19 cellular contexts compared by ENCODE assay signal in the genomic region with DNA sequence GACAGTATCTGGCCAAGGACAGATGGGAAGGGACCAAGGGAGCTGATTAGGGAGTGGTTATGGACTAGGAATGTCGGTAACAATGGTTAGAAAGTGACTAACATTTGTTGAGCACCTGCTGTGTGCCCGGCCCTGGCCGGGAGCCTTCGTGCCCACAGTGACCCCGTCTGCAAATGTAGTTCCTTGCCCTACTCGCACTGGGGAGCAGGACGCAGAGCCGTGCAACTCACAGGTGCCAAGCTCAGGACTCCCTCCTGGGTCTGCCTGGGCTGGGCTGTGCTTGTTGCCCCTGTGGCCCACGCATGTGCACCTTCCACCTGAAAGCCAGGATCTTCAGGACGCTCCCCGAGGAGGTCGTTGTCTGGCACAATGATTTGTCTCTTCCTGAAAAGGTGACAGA. TPM values are rescaled to one million over a fixed set of nuclear protein-coding genes. Genes with fewer than 3 reads are reported as not detected.
DNase-seq lines count a peak whose midpoint lies in the region; ATAC-seq and TF ChIP-seq lines count a peak whose summit lies in the region.
"Had no signal": no experiment of that assay in that cellular context is flagged by ENCODE, and none has a peak within 500 bp of the region (broad histone marks: within the 10 kb centered on the region; RNA-seq: fewer than 3 reads in every experiment).

No MANE protein-coding gene starts in this region.

- H3K79me1 ChIP-seq in IMR-90 (ENCODE audit: low read depth in 1 of 2, low read length in 2 of 2), result no peaks in the 10 kb centered on the region; a peak in 1 of 4 replicates
- no peaks in the 10 kb centered on the region for H3K79me1 ChIP-seq in neuronal stem cell (ENCODE audit: low read depth, low read length)

- dilution Hi-C loops in IMR-90 (cut with HindIII; ENCODE audit: low sequenced_read_pairs, unreplicated experiment), result no loop called here

- H4K20me1 ChIP-seq in IMR-90 (ENCODE audit: insufficient read depth, low read length), result peaks cover 4% of the 10 kb centered on the region; the same call in 1 of the 2 replicates

- in situ Hi-C loops in IMR-90 (cut with MboI; ENCODE audit: low sequenced_read_pairs), result no loop called here

- H3K9me3 ChIP-seq in IMR-90 (ENCODE audit: control insufficient read depth, insufficient read depth, low read length), result no peaks in the 10 kb centered on the region
- H3K9me3 ChIP-seq in gastroesophageal sphincter, result no peaks in the 10 kb centered on the region
- no peaks in the 10 kb centered on the region for H3K9me3 ChIP-seq in neuronal stem cell (replicated peaks in 1 of 2; ENCODE audit: control insufficient read depth in 2 of 2, insufficient read depth in 1 of 2, low read depth in 1 of 2, low read length in 2 of 2)
- H3K9me3 ChIP-seq: BE2C, HAP-1 had no signal

- H4K5ac ChIP-seq in IMR-90 (ENCODE audit: low read depth, low read length), result no peak overlapping the region

- no peaks in the 10 kb centered on the region for H3K27me3 ChIP-seq in IMR-90 (ENCODE audit: control insufficient read depth, insufficient read depth, low read length)
- no peaks in the 10 kb centered on the region for H3K27me3 ChIP-seq in gastroesophageal sphincter
- no peaks in the 10 kb centered on the region for H3K27me3 ChIP-seq in neuronal stem cell (ENCODE audit: control insufficient read depth in 3 of 3, insufficient read depth in 3 of 3, low read depth in 1 of 3, low read length in 3 of 3)
- H3K27me3 ChIP-seq: BE2C had no signal

- H2BK15ac ChIP-seq in IMR-90 (ENCODE audit: low read depth, low read length) (no peak overlapping the region), neuronal stem cell (ENCODE audit: low read length) (no peak overlapping the region)

- no peak for DNase-seq in IMR-90
- DNase-seq in WTC11 (ENCODE audit: low spot score), result no peak
- no peak for DNase-seq in neuronal stem cell (ENCODE audit: low spot score)
- DNase-seq in activated CD8-positive, alpha-beta T cell treated with anti-CD3 and anti-CD28 coated beads, Interleukin-2, amount 10 ng/mL, durations not matched to agents 7 days and 5 days, result no peak
- no peak for DNase-seq in activated gamma-delta T cell treated with Interleukin-2 at 50 U/mL for 16 hours
- DNase-seq: ACHN; BE2C; C1 segment of cervical spinal cord; CD4-positive, CD25-positive, alpha-beta regulatory T cell; CD8-positive, alpha-beta memory T cell; COR-L47; DMS 273 treated with DMSO at 0.1 percent for 48 hours; DMS79; GDM1 had no signal

- H2BK12ac ChIP-seq in neuronal stem cell (ENCODE audit: low read length), result no peak overlapping the region

- H4K8ac ChIP-seq in IMR-90 (ENCODE audit: low read depth in 2 of 2, low read length in 2 of 2) (no peak overlapping the region), neuronal stem cell (ENCODE audit: low read depth, low read length) (no peak overlapping the region)

- H3K4me3 ChIP-seq in IMR-90 (ENCODE audit: insufficient read depth, low read depth, low read length), result no peak overlapping the region
- H3K4me3 ChIP-seq in gastroesophageal sphincter, result no peak overlapping the region
- H3K4me3 ChIP-seq in neuronal stem cell (ENCODE audit: low read length in 2 of 2), result no peak overlapping the region
- H3K4me3 ChIP-seq: GM23338, HAP-1 had no signal

- H4K91ac ChIP-seq in IMR-90 (ENCODE audit: insufficient read depth, low read depth, low read length), result no peak overlapping the region
- H4K91ac ChIP-seq in neuronal stem cell (ENCODE audit: low read depth, low read length, poor library complexity), result no peak overlapping the region

- H3K4ac ChIP-seq in IMR-90 (ENCODE audit: low read depth, low read length) (no peak overlapping the region), neuronal stem cell (ENCODE audit: low read length) (no peak overlapping the region)

- H3K56ac ChIP-seq in IMR-90 (ENCODE audit: extremely low read depth, insufficient read depth, low read length), result no peak overlapping the region

- H2BK120ac ChIP-seq in IMR-90 (ENCODE audit: low read depth, low read length) (no peak overlapping the region), neuronal stem cell (ENCODE audit: low read depth, low read length) (no peak overlapping the region)

- no peak overlapping the region for H3K23ac ChIP-seq in IMR-90 (ENCODE audit: low read depth, low read length)
- H3K23ac ChIP-seq in neuronal stem cell (ENCODE audit: low read depth, low read length, poor library complexity), result peak overlapping the region; percentile 65

- POLR2A ChIA-PET in IMR-90 (lab: Charles Lee; ENCODE audit: unreplicated experiment) (no interaction called here), WTC11 (lab: Charles Lee) (no interaction called here)
- POLR2A ChIA-PET in activated CD8-positive, alpha-beta T cell treated with anti-CD3 and anti-CD28 coated beads, Interleukin-2, amount 10 ng/mL, durations not matched to agents 7 days and 5 days (lab: Charles Lee), result interaction anchor here (0.6 kb wide), 1 partner anchor 19 kb away, joined by 6 read pairs; no protein-coding TSS in a partner anchor

- peak overlapping the region; percentile 58 for H3K27ac Mint-ChIP-seq in WTC11
- no peak overlapping the region for H3K27ac Mint-ChIP-seq in activated CD8-positive, alpha-beta T cell treated with anti-CD3 and anti-CD28 coated beads, Interleukin-2, amount 10 ng/mL, durations not matched to agents 7 days and 5 days
- H3K27ac Mint-ChIP-seq: CD4-positive, CD25-positive, alpha-beta regulatory T cell; GM23338 had no signal

- intact Hi-C loops in IMR-90 (cut with micrococcal nuclease), result no loop called here

- H3K36me3 ChIP-seq in IMR-90 (ENCODE audit: control insufficient read depth, insufficient read depth, low read length) (peaks cover 31% of the 10 kb centered on the region), gastroesophageal sphincter (peaks cover 0 to 54% of the 10 kb centered on the region in 2 donors), neuronal stem cell (replicated peaks in 1 of 2; ENCODE audit: control insufficient read depth in 2 of 2, insufficient read depth in 2 of 2, low read length in 2 of 2) (peaks cover 19 to 63% of the 10 kb centered on the region in 2 donors)

- ATAC-seq in IMR-90 (ENCODE audit: low read depth) (no peak), WTC11 (no peak), gastroesophageal sphincter (no peak)
- ATAC-seq in activated CD8-positive, alpha-beta T cell treated with anti-CD3 and anti-CD28 coated beads, Interleukin-2, amount 10 ng/mL, durations not matched to agents 7 days and 5 days, result no peak
- no peak for ATAC-seq in activated CD4-positive, CD25-positive, alpha-beta regulatory T cell treated with anti-CD3 and anti-CD28 coated beads, Interleukin-2, amount 50 U/mL, for 24 hours
- ATAC-seq: GM23338, HepG2 had no signal

- H2AK5ac ChIP-seq in IMR-90 (ENCODE audit: low read depth, low read length), result no peak overlapping the region
- no peak overlapping the region for H2AK5ac ChIP-seq in neuronal stem cell (ENCODE audit: low read depth, low read length)

- H3K4me1 Mint-ChIP-seq in WTC11, result no peaks in the 10 kb centered on the region
- no peaks in the 10 kb centered on the region for H3K4me1 Mint-ChIP-seq in activated CD8-positive, alpha-beta T cell treated with anti-CD3 and anti-CD28 coated beads, Interleukin-2, amount 10 ng/mL, durations not matched to agents 7 days and 5 days (ENCODE audit: low read depth)
- H3K4me1 Mint-ChIP-seq: CD4-positive, CD25-positive, alpha-beta regulatory T cell; CD8-positive, alpha-beta memory T cell; GM23338 had no signal

- TF ChIP-seq POLR2A in IMR-90 (IDR thresholded peaks at IDR 0.05; ENCODE audit: low read depth, low read length) (no peak), gastroesophageal sphincter (IDR thresholded peaks at IDR 0.05) (no peak)

- no peak overlapping the region for H2BK20ac ChIP-seq in IMR-90 (ENCODE audit: low read depth, low read length)

- H2AK9ac ChIP-seq in IMR-90 (replicated peaks; ENCODE audit: low read depth, low read length, poor library complexity), result peak overlapping the region; percentile 55

- H3K4me1 ChIP-seq in IMR-90 (ENCODE audit: control insufficient read depth, insufficient read depth, low read length), result no peaks in the 10 kb centered on the region; the same call in 1 of the 2 replicates
- H3K4me1 ChIP-seq in gastroesophageal sphincter, result peaks cover 0 to 67% (median 15%) of the 10 kb centered on the region in 3 donors
- H3K4me1 ChIP-seq in neuronal stem cell (ENCODE audit: control insufficient read depth in 2 of 2, insufficient read depth in 1 of 2, low read depth in 1 of 2, low read length in 2 of 2), result no peaks in the 10 kb centered on the region
- H3K4me1 ChIP-seq: HAP-1 had no signal

- no peak for TF ChIP-seq CTCF in IMR-90 (conservative IDR thresholded peaks at IDR 0.05; ENCODE audit: low read depth, low read length)
- TF ChIP-seq CTCF in WTC11 (IDR thresholded peaks at IDR 0.05), result no peak
- TF ChIP-seq CTCF in gastroesophageal sphincter (IDR thresholded peaks at IDR 0.05), result no peak

- H3K36me3 Mint-ChIP-seq in WTC11, result peaks cover 36% of the 10 kb centered on the region
- peaks cover 13% of the 10 kb centered on the region for H3K36me3 Mint-ChIP-seq in activated CD8-positive, alpha-beta T cell treated with anti-CD3 and anti-CD28 coated beads, Interleukin-2, amount 10 ng/mL, durations not matched to agents 7 days and 5 days (ENCODE audit: low read depth)
- H3K36me3 Mint-ChIP-seq: CD8-positive, alpha-beta memory T cell had no signal

- no peak for TF ChIP-seq EP300 in gastroesophageal sphincter (IDR thresholded peaks at IDR 0.05)

- H3K27ac ChIP-seq in IMR-90 (ENCODE audit: insufficient read depth, low read length), result no peak overlapping the region
- peak overlapping the region in 3 of 4 donors; percentile 3 to 91 (median 4) for H3K27ac ChIP-seq in gastroesophageal sphincter
- no peak overlapping the region for H3K27ac ChIP-seq in neuronal stem cell (replicated peaks; ENCODE audit: low read length)

- 97% methylated on average over 6 of the region's 12 CpGs; no CpG with 5 or more reads in 1 of the 2 experiments for WGBS in IMR-90 (ENCODE audit: extremely low coverage in 2 of 2, insufficient read length in 1 of 2), 2 experiments
- WGBS in gastroesophageal sphincter (ENCODE audit: low coverage in 1 of 2), 2 donors, result 91% methylated on average over 4 of the region's 12 CpGs; no CpG with 5 or more reads in 1 of the 2 donors
- no CpG with 5 or more reads among the region's 12 CpGs for WGBS in neuronal stem cell (ENCODE audit: extremely low coverage in 2 of 2, insufficient read length in 2 of 2, insufficient replicate concordance in 1 of 2), 2 donors

- BruUV-seq in IMR-90 (replicated peaks; lab: Mats Ljungman, UMichigan), result no TSS peak

- H3K9ac ChIP-seq in IMR-90 (ENCODE audit: low read depth, low read length) (no peak overlapping the region), neuronal stem cell (ENCODE audit: low read depth, low read length, poor library complexity) (no peak overlapping the region)

- H3K4me3 Mint-ChIP-seq in WTC11, result no peak overlapping the region
- no peak overlapping the region for H3K4me3 Mint-ChIP-seq in activated CD8-positive, alpha-beta T cell treated with anti-CD3 and anti-CD28 coated beads, Interleukin-2, amount 10 ng/mL, durations not matched to agents 7 days and 5 days
- H3K4me3 Mint-ChIP-seq: CD4-positive, CD25-positive, alpha-beta regulatory T cell; CD8-positive, alpha-beta memory T cell; GM23338 had no signal

- H2AFZ ChIP-seq in IMR-90 (replicated peaks; ENCODE audit: low read length, poor library complexity) (no peak overlapping the region), neuronal stem cell (ENCODE audit: low read length) (no peak overlapping the region)
- H2AFZ ChIP-seq: GM23338 had no signal

- H3K9me3 Mint-ChIP-seq in WTC11, result no peaks in the 10 kb centered on the region
- no peaks in the 10 kb centered on the region for H3K9me3 Mint-ChIP-seq in activated CD8-positive, alpha-beta T cell treated with anti-CD3 and anti-CD28 coated beads, Interleukin-2, amount 10 ng/mL, durations not matched to agents 7 days and 5 days (ENCODE audit: insufficient read depth)
- H3K9me3 Mint-ChIP-seq: CD4-positive, CD25-positive, alpha-beta regulatory T cell; CD8-positive, alpha-beta memory T cell; GM23338 had no signal

- peaks cover 6% of the 10 kb centered on the region; the same call in 1 of the 2 replicates for H3K9me1 ChIP-seq in IMR-90 (ENCODE audit: insufficient read depth, low read length)

- H3K4me2 ChIP-seq in IMR-90 (ENCODE audit: low read depth, low read length) (no peak overlapping the region), neuronal stem cell (ENCODE audit: insufficient read depth, low read length, poor library complexity, severe bottlenecking) (no peak overlapping the region)
- H3K4me2 ChIP-seq: GM23338 had no signal

- TF ChIP-seq RAD21 in IMR-90 (IDR thresholded peaks at IDR 0.05; ENCODE audit: low read length), result no peak

- no peaks in the 10 kb centered on the region for H3K27me3 Mint-ChIP-seq in WTC11 (ENCODE audit: low read depth)
- H3K27me3 Mint-ChIP-seq in activated CD8-positive, alpha-beta T cell treated with anti-CD3 and anti-CD28 coated beads, Interleukin-2, amount 10 ng/mL, durations not matched to agents 7 days and 5 days (ENCODE audit: low read depth), result no peaks in the 10 kb centered on the region
- H3K27me3 Mint-ChIP-seq: CD4-positive, CD25-positive, alpha-beta regulatory T cell; CD8-positive, alpha-beta memory T cell had no signal

- no peak overlapping the region for H3K14ac ChIP-seq in IMR-90 (replicated peaks; ENCODE audit: low read depth, low read length)
- H3K14ac ChIP-seq in neuronal stem cell (ENCODE audit: low read length), result peak overlapping the region; percentile 14

- CTCF ChIA-PET in IMR-90 (lab: Yijun Ruan, JAX) (no interaction called here), WTC11 (lab: Charles Lee) (interaction anchor here (0.9 kb wide), 2 partner anchors 9 to 106 kb away, joined by 3 read pairs; no protein-coding TSS in a partner anchor)
- CTCF ChIA-PET in activated CD8-positive, alpha-beta T cell treated with anti-CD3 and anti-CD28 coated beads, Interleukin-2, amount 10 ng/mL, durations not matched to agents 7 days and 5 days (lab: Charles Lee), result no interaction called here

- no peak overlapping the region for H3K18ac ChIP-seq in IMR-90 (ENCODE audit: low read depth, low read length)
- no peak overlapping the region for H3K18ac ChIP-seq in neuronal stem cell (ENCODE audit: low read length)

- H2BK5ac ChIP-seq in IMR-90 (ENCODE audit: low read depth, low read length, poor library complexity, severe bottlenecking), result no peak overlapping the region
- H2BK5ac ChIP-seq in neuronal stem cell (ENCODE audit: low read length), result no peak overlapping the region

RNA-seq across cellular contexts. Expression of gene PPP6R3, which starts 56.7 kb away (rescaled TPM):
- total RNA-seq in IMR-90 (2012; rRNA removed), result 123 and 148 TPM in 2 replicates
- 29.0 and 30.1 TPM in 2 replicates for polyA plus RNA-seq in IMR-90 (2012; rRNA removed)
- 10.6 and 16.4 TPM in 2 replicates for polyA plus RNA-seq in IMR-90 (2012; cell fraction: cytosol; rRNA removed)
- polyA plus RNA-seq in IMR-90 (2012; cell fraction: nucleus; rRNA removed; ENCODE audit: low replicate concordance), result 59.9 and 60.3 TPM in 2 replicates
- 124 to 138 TPM (median 132 TPM) in 3 replicates for total RNA-seq in WTC11 (2021)
- 100 to 1,000 TPM; 128 to 164 (median 144) TPM for total RNA-seq in gastroesophageal sphincter
- polyA plus RNA-seq in neuronal stem cell (2013, experiment 1 of 2), result 55.3 TPM
- 57.5 TPM for polyA plus RNA-seq in neuronal stem cell (2013, experiment 2 of 2)
- total RNA-seq in activated CD8-positive, alpha-beta T cell treated with anti-CD3 and anti-CD28 coated beads, Interleukin-2, amount 10 ng/mL, durations not matched to agents 7 days and 5 days, result 100 to 1,000 TPM; 114 to 120 TPM

Comparison
In these comparisons a context has a peak if more than half of its experiments do, and no peak if none do; other contexts are left out.
1. H3K27ac ChIP-seq: peak in gastroesophageal sphincter (3 of 4); none in IMR-90 (single experiment) and neuronal stem cell (single experiment).